23 cellular contexts compared by ENCODE assay signal in genomic region chr2:207157727-207158126, GRCh38. TPM values are rescaled to one million over a fixed set of nuclear protein-coding genes. Genes with fewer than 3 reads are reported as not detected.
A peak's percentile ranks its signal among the peaks of the same experiment; 100 is the strongest.
DNase-seq lines count a peak whose midpoint lies in the region; ATAC-seq, FAIRE-seq and TF ChIP-seq lines count a peak whose summit lies in the region.
"Had no signal": no experiment of that assay in that cellular context is flagged by ENCODE, and none has a peak within 500 bp of the region (broad histone marks: within the 10 kb centered on the region; RNA-seq: fewer than 3 reads in every experiment).

No MANE protein-coding gene starts in this region.

- H3K9ac ChIP-seq in H1 (replicated peaks in 1 of 4; ENCODE audit: extremely low read depth in 1 of 4, low read depth in 3 of 4, low read length in 3 of 4), result no peak overlapping the region

- peaks cover 27 to 100% of the 10 kb centered on the region in 2 experiments; a peak in 3 of 4 replicates for H3K79me2 ChIP-seq in H1 (ENCODE audit: control insufficient read depth in 1 of 2, insufficient read depth in 2 of 2, low read length in 2 of 2)

- no peak for TF ChIP-seq EP300 in H1 (IDR thresholded peaks at IDR 0.05; ENCODE audit: borderline replicate concordance in 1 of 2, low read depth in 2 of 2, low read length in 2 of 2)

- H4K91ac ChIP-seq in H1 (replicated peaks; ENCODE audit: insufficient read length, low read length), result no peak overlapping the region

- H3K23ac ChIP-seq in H1 (ENCODE audit: insufficient read length), result no peak overlapping the region

- 98% methylated on average over 3 of the region's 3 CpGs; no CpG with 5 or more reads in 1 of the 2 experiments for WGBS in H1 (ENCODE audit: extremely low coverage in 1 of 2, insufficient coverage in 1 of 2, insufficient read length in 1 of 2, insufficient replicate concordance in 2 of 2, low coverage in 1 of 2, low lambda C conversion rate in 2 of 2, missing lambda C conversion rate in 1 of 2), 2 experiments
- WGBS in psoas muscle, 3 donors, result 83 to 88% (median 88%) methylated on average over 3 of the region's 3 CpGs

- H3K27ac ChIP-seq in right atrium auricular region, result peak overlapping the region; percentile 33 to 65
- no peak overlapping the region for H3K27ac ChIP-seq in H1 (ENCODE audit: low read depth, low read length)
- peak overlapping the region; percentile 80 for H3K27ac ChIP-seq in neutrophil
- H3K27ac ChIP-seq in psoas muscle, result no peak overlapping the region
- H3K27ac ChIP-seq: foreskin keratinocyte, ovary, testis had no signal

- H2AK5ac ChIP-seq in H1 (ENCODE audit: low read depth, low read length), result peak overlapping the region; percentile 80; the same call in 1 of the 2 replicates

- no peaks in the 10 kb centered on the region for H3K9me3 ChIP-seq in right atrium auricular region
- no peaks in the 10 kb centered on the region for H3K9me3 ChIP-seq in H1 (ENCODE audit: insufficient read depth in 2 of 2, low read depth in 1 of 2, low read length in 1 of 2)
- H3K9me3 ChIP-seq in neutrophil, result no peaks in the 10 kb centered on the region
- no peaks in the 10 kb centered on the region for H3K9me3 ChIP-seq in psoas muscle
- H3K9me3 ChIP-seq: ovary, testis had no signal

- H3K27me3 ChIP-seq in right atrium auricular region, result no peaks in the 10 kb centered on the region
- no peaks in the 10 kb centered on the region for H3K27me3 ChIP-seq in H1 (replicated peaks in 1 of 4; ENCODE audit: control insufficient read depth in 3 of 4, extremely low read depth in 1 of 4, insufficient read depth in 3 of 4, low read length in 3 of 4)
- H3K27me3 ChIP-seq in neutrophil, result no peaks in the 10 kb centered on the region
- H3K27me3 ChIP-seq in psoas muscle (ENCODE audit: insufficient read depth in 3 of 3, low read length in 2 of 3), result no peaks in the 10 kb centered on the region
- H3K27me3 ChIP-seq: foreskin keratinocyte, ovary, testis had no signal

- no peak overlapping the region for H2BK12ac ChIP-seq in H1 (ENCODE audit: low read depth, low read length)

- POLR2A ChIA-PET in H1 (lab: Charles Lee; ENCODE audit: partially characterized antibody), result interaction anchor here (9.2 kb wide), 1 partner anchor 9 kb away, joined by 103 read pairs; the partner anchor contains the start of gene KLF7

- H3K4me1 ChIP-seq in right atrium auricular region, result peaks cover 0 to 97% of the 10 kb centered on the region in 2 donors
- peaks cover 8 to 40% (median 19%) of the 10 kb centered on the region in 4 experiments; a peak in 6 of 7 replicates for H3K4me1 ChIP-seq in H1 (replicated peaks in 1 of 4; ENCODE audit: control insufficient read depth in 3 of 4, insufficient read depth in 4 of 4, low read length in 3 of 4)
- peaks cover 99 to 100% of the 10 kb centered on the region in 2 experiments for H3K4me1 ChIP-seq in neutrophil (ENCODE audit: control insufficient read depth in 1 of 2, insufficient read depth in 1 of 2, low read depth in 1 of 2, low read length in 1 of 2)
- H3K4me1 ChIP-seq in psoas muscle, result peaks cover 35% of the 10 kb centered on the region

- ATAC-seq in left cardiac atrium (no peak), psoas muscle (no peak), GM21526 (IDR thresholded peaks at IDR 0.05; ENCODE audit: low FRiP score, unreplicated experiment) (no peak)
- ATAC-seq: foreskin keratinocyte, left colon had no signal

- no peak overlapping the region for H3K56ac ChIP-seq in H1 (replicated peaks; ENCODE audit: insufficient read length, low read depth, low read length)

- H3K23me2 ChIP-seq in H1 (ENCODE audit: low read depth, low read length), result no peaks in the 10 kb centered on the region; the same call in 1 of the 2 replicates

- H3K79me1 ChIP-seq in H1 (ENCODE audit: low read depth, low read length), result peaks cover 9% of the 10 kb centered on the region

- DNase-seq in right atrium auricular region (ENCODE audit: low spot score) (no peak), left cardiac atrium (no peak), H1 (ENCODE audit: low read depth in 1 of 2, low spot score in 2 of 2) (no peak), NCI-H1417 (lab: John Stamatoyannopoulos, UW) (no peak), psoas muscle (no peak), Kasumi-1 (lab: John Stamatoyannopoulos, UW) (no peak)
- DNase-seq: activated CD4-positive, alpha-beta T cell treated with anti-CD3 and anti-CD28 coated beads for 1 hour; anterior cingulate cortex; left colon; MM.1S; NCI-H187 treated with DMSO at 0.1 percent for 48 hours; NCI-H345; NK-92 treated with Interleukin-12 subunit alpha and Interleukin-12 subunit beta, amount 100 ng/mL, for 24 hours; ovary; stimulated activated CD8-positive, alpha-beta memory T cell treated with anti-CD3 and anti-CD28 coated beads, Interleukin-4, amount 100 ng/mL, for 48 hours; testis had no signal

- H4K8ac ChIP-seq in H1 (ENCODE audit: extremely low read depth, insufficient read depth, low read length), result no peak overlapping the region

- no peak overlapping the region for H3K18ac ChIP-seq in H1 (ENCODE audit: extremely low read depth, low read length)

- no peak for FAIRE-seq in H1 (lab: Jason Lieb, UNC)
- FAIRE-seq: colon, endometrium, GM18507 had no signal

- TF ChIP-seq POLR2A in H1 (IDR thresholded peaks at IDR 0.05; ENCODE audit: control extremely low read depth in 1 of 2, low read depth in 2 of 2, low read length in 2 of 2), result no peak

- intact Hi-C loops in left cardiac atrium (cut with DNase I), result no loop called here
- intact Hi-C loops in psoas muscle (cut with DNase I), result loop anchor here in 1 of 2 donors (10.0 kb wide), 1 partner anchor 63 kb away; no protein-coding TSS in a partner anchor

- H3K14ac ChIP-seq in H1 (ENCODE audit: insufficient read length), result no peak overlapping the region

- no peak overlapping the region for H4K5ac ChIP-seq in H1 (ENCODE audit: insufficient read length, low read depth, low read length)

- H3K36me3 ChIP-seq in right atrium auricular region, result no peaks in the 10 kb centered on the region
- no peaks in the 10 kb centered on the region for H3K36me3 ChIP-seq in H1 (ENCODE audit: control insufficient read depth in 2 of 4, insufficient read depth in 4 of 4, low read length in 3 of 4)
- H3K36me3 ChIP-seq in neutrophil, result no peaks in the 10 kb centered on the region
- H3K36me3 ChIP-seq in psoas muscle (ENCODE audit: insufficient read depth in 1 of 2, low read depth in 1 of 2), result no peaks in the 10 kb centered on the region
- H3K36me3 ChIP-seq: ovary had no signal

- H2BK15ac ChIP-seq in H1 (ENCODE audit: low read length), result no peak overlapping the region

- CTCF ChIA-PET in H1 (lab: Charles Lee; ENCODE audit: partially characterized antibody), result interaction anchor here (0.6 to 0.7 kb wide), 2 partner anchors 167 to 1799 kb away, joined by 3 read pairs; no protein-coding TSS in a partner anchor

- H2AFZ ChIP-seq in H1 (ENCODE audit: low read length), result no peak overlapping the region

- H3K4me2 ChIP-seq in H1 (ENCODE audit: insufficient read depth in 1 of 2, low read depth in 2 of 2, low read length in 2 of 2), result no peak overlapping the region

- H3K4me3 ChIP-seq in right atrium auricular region (no peak overlapping the region), H1 (ENCODE audit: extremely low read depth in 1 of 4, insufficient read depth in 2 of 4, low read depth in 3 of 4, low read length in 4 of 4) (no peak overlapping the region), neutrophil (ENCODE audit: low read depth in 1 of 2, low read length in 1 of 2) (peak overlapping the region in 1 of 2 experiments; percentile 40), psoas muscle (no peak overlapping the region)
- H3K4me3 ChIP-seq: ovary, skin epidermis, testis had no signal

- H2BK5ac ChIP-seq in H1 (ENCODE audit: low read depth, low read length), result no peak overlapping the region

- TF ChIP-seq CTCF in right atrium auricular region (IDR thresholded peaks at IDR 0.05), result no peak
- no peak for TF ChIP-seq CTCF in H1 (IDR thresholded peaks at IDR 0.05; ENCODE audit: control extremely low read depth in 1 of 3, insufficient read depth in 1 of 3, low read depth in 1 of 3, low read length in 3 of 3)
- TF ChIP-seq CTCF in neutrophil (IDR thresholded peaks at IDR 0.05), result no peak
- TF ChIP-seq CTCF in psoas muscle (IDR thresholded peaks at IDR 0.05), result no peak

- no peaks in the 10 kb centered on the region for H4K20me1 ChIP-seq in H1 (replicated peaks in 1 of 2; ENCODE audit: control insufficient read depth in 1 of 2, insufficient read depth in 2 of 2, low read length in 2 of 2)

- no peak for TF ChIP-seq RAD21 in H1 (IDR thresholded peaks at IDR 0.05 in 1 of 2, conservative IDR thresholded peaks at IDR 0.05 in 1 of 2; ENCODE audit: low read depth in 2 of 2, low read length in 2 of 2)

- H2BK120ac ChIP-seq in H1 (replicated peaks; ENCODE audit: low read depth, low read length), result no peak overlapping the region

- H2BK20ac ChIP-seq in H1 (ENCODE audit: low read length), result no peak overlapping the region

- no peak overlapping the region for H3K4ac ChIP-seq in H1 (replicated peaks; ENCODE audit: insufficient read length, low read depth, low read length)

RNA-seq across cellular contexts. Expression of gene KLF7, which starts 8.0 kb away (rescaled TPM):
- 10 to 100 TPM; 13.5 to 29.9 TPM for total RNA-seq in right atrium auricular region
- 10 to 100 TPM; 22.1 to 31.8 TPM for total RNA-seq in left cardiac atrium
- 21.3 and 23.3 TPM in 2 replicates for total RNA-seq in H1 (2021; fragmentation: NEBNext Ultra II Directional; extraction: Animal tissue kit (Norgen Biotek cat#: 25700))
- 9.6 and 19.3 TPM in 2 replicates for polyA plus RNA-seq in H1 (2011; rRNA removed)
- 11.3 TPM for polyA plus RNA-seq in H1 (2011; cell fraction: cytosol; rRNA removed)
- polyA plus RNA-seq in H1 (2011; cell fraction: nucleus; rRNA removed), result 28.7 TPM
- 7.7 to 13.3 TPM (median 12.2 TPM) in 4 replicates for polyA plus RNA-seq in H1 (2012, experiment 1 of 2)
- polyA plus RNA-seq in H1 (2012, experiment 2 of 2), result 1.4 TPM
- polyA plus RNA-seq in H1 (2013, experiment 1 of 2), result 16.1 TPM
- polyA plus RNA-seq in H1 (2013, experiment 2 of 2), result 16.9 TPM
- polyA minus RNA-seq in H1 (2011; rRNA and poly(A)+ RNA removed), result 21.9 and 35.0 TPM in 2 replicates
- polyA minus RNA-seq in H1 (2011; cell fraction: cytosol; rRNA and poly(A)+ RNA removed), result 13.7 TPM
- polyA minus RNA-seq in H1 (2011; cell fraction: nucleus; rRNA and poly(A)+ RNA removed), result 37.5 TPM
- total RNA-seq in psoas muscle, result 10 to 100 TPM in 2 of 4 donors, 1 to 10 TPM in 2; 5.4 to 13.5 (median 11.1) TPM
- 1 to 10 TPM; 1.1 to 2.7 (median 2.4) TPM for polyA plus RNA-seq in psoas muscle

Comparison
In these comparisons a context has a peak if more than half of its experiments do, and no peak if none do; other contexts are left out.
1. H3K27ac ChIP-seq: peak in right atrium auricular region (2 of 2) and neutrophil (single experiment); none in H1 (single experiment) and psoas muscle (single experiment).